In the genomic region with DNA sequence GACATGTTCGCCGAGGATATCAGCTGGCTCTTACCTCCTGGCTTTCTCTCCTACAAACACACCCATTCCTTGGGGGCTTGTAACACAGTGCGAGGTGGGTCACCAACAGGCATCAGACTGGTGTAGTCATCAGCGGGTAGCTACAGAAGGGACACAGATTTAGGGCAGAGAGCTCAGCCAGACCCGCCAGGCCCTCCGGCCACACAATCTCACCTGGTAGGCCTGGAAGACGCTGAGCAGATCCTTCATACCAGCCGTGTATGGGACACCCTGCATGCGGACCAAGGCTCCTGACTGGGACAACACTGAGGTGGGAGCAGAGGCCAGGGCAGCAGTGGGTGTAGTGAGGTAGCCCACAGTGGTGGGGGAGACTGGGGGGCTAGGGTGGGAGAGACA, we compare ENCODE assay signal across 16 cellular contexts. TPM values are rescaled to one million over a fixed set of nuclear protein-coding genes. Genes with fewer than 3 reads are reported as not detected.
"Had no signal": no experiment of that assay in that cellular context is flagged by ENCODE, and none has a peak within 500 bp of the region (broad histone marks: within the 10 kb centered on the region; RNA-seq: fewer than 3 reads in every experiment).

No MANE protein-coding gene starts in this region.

- FAIRE-seq: endometrium had no signal

- H3K36me3 ChIP-seq: thoracic aorta had no signal

- H3K4me3 Mint-ChIP-seq: activated CD4-positive, alpha-beta T cell treated with anti-CD3 and anti-CD28 coated beads, Interleukin-2, amount 10 ng/mL, durations not matched to agents 7 days and 5 days; activated CD8-positive, alpha-beta T cell treated with anti-CD3 and anti-CD28 coated beads for 36 hours; activated naive CD4-positive, alpha-beta T cell treated with anti-CD3 and anti-CD28 coated beads for 36 hours; naive thymus-derived CD4-positive, alpha-beta T cell; T-helper 1 cell treated with Interleukin-12 subunit alpha and Interleukin-12 subunit beta and Interleukin-4 antibody, amounts not matched to agents 30 μg/mL and 1 μg/mL, for 36 hours; type B pancreatic cell had no signal

- H3K4me3 ChIP-seq: lung, thoracic aorta had no signal

- H3K27me3 Mint-ChIP-seq: activated CD4-positive, alpha-beta T cell treated with anti-CD3 and anti-CD28 coated beads, Interleukin-2, amount 10 ng/mL, durations not matched to agents 7 days and 5 days; activated CD8-positive, alpha-beta T cell treated with anti-CD3 and anti-CD28 coated beads for 36 hours; naive thymus-derived CD4-positive, alpha-beta T cell had no signal

- DNase-seq: activated CD4-positive, alpha-beta T cell treated with anti-CD3 and anti-CD28 coated beads, Interleukin-2, amount 10 ng/mL, durations not matched to agents 7 days and 5 days; activated CD8-positive, alpha-beta T cell treated with anti-CD3 and anti-CD28 coated beads for 36 hours; activated naive CD4-positive, alpha-beta T cell treated with anti-CD3 and anti-CD28 coated beads for 36 hours; cortex of kidney; foreskin fibroblast; stimulated activated CD4-positive, alpha-beta T cell treated with anti-CD3 and anti-CD28 coated beads, Interleukin-2, amount 100 ng/mL, for 48 hours had no signal

- H3K27ac ChIP-seq: thoracic aorta had no signal

- ATAC-seq: activated CD8-positive, alpha-beta T cell treated with anti-CD3 and anti-CD28 coated beads for 36 hours; left lobe of liver had no signal

- H3K9me3 ChIP-seq: thoracic aorta had no signal

- H3K9me3 Mint-ChIP-seq: activated CD4-positive, alpha-beta T cell treated with anti-CD3 and anti-CD28 coated beads, Interleukin-2, amount 10 ng/mL, durations not matched to agents 7 days and 5 days; activated CD8-positive, alpha-beta T cell treated with anti-CD3 and anti-CD28 coated beads for 36 hours; activated naive CD4-positive, alpha-beta T cell treated with anti-CD3 and anti-CD28 coated beads for 36 hours; activated T-helper 2 cell treated with anti-CD3 and anti-CD28 coated beads, Interferon-gamma antibody, Interleukin-2, Interleukin-4, amounts not matched to agents 10 μg/mL and 5 μg/mL and 100 μg/mL, durations not matched to agents 14 hours and 24 hours and 36 hours; naive thymus-derived CD4-positive, alpha-beta T cell; neural crest cell; T-helper 1 cell treated with Interleukin-12 subunit alpha and Interleukin-12 subunit beta and Interleukin-4 antibody, amounts not matched to agents 30 μg/mL and 1 μg/mL, for 36 hours; type B pancreatic cell had no signal

RNA-seq across cellular contexts. Expression of a gene that starts 5.8 kb away (rescaled TPM):
- total RNA-seq: cerebellum; naive thymus-derived CD4-positive, alpha-beta T cell had no signal
